8 cellular contexts compared by ENCODE assay signal in the genomic region with DNA sequence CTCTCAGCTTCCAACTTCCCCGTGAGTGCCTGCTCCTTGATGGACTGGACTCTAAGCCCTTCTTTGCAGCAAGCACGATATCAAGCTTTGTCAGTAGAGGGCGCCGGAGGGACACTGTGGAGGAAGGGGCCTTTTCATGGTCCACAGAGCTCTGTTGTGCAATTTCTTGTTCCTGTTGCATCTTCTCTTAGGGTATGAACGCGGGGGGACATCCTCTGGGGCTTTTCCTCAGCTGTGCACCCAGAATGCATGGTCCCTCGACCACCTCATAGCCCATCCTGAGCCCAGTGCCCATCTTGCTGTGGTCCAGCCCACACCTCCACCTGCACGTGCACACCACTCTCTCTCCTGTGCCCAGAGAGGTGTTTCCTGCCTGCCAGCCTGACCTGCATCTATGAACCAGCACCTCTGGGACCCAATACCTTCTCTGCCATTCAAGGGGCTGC.
DNase-seq lines count a peak whose midpoint lies in the region; ATAC-seq and TF ChIP-seq lines count a peak whose summit lies in the region.

No MANE protein-coding gene starts in this region.

- no peaks in the 10 kb centered on the region for H3K27me3 ChIP-seq in CD4-positive, alpha-beta memory T cell (ENCODE audit: insufficient read depth, low read length)

- H3K27ac Mint-ChIP-seq in CD4-positive, alpha-beta memory T cell: no peak overlapping the region

- CTCF ChIA-PET in CD4-positive, alpha-beta memory T cell (lab: Charles Lee; ENCODE audit: partially characterized antibody): interaction anchor here (1.0 to 1.1 kb wide), 2 partner anchors 10 to 587 kb away, joined by 4 read pairs; no protein-coding TSS in a partner anchor

- DNase-seq in CD4-positive, alpha-beta memory T cell: peak in 3 of 5 donors; percentile 10 to 27 (median 26)
- peak; percentile 76 for DNase-seq in HT1080 (ENCODE audit: low read depth)
- peak; percentile 50 for DNase-seq in NCI-H774 (lab: John Stamatoyannopoulos, UW)
- DNase-seq in activated CD8-positive, alpha-beta memory T cell treated with anti-CD3 and anti-CD28 coated beads for 48 hours (ENCODE audit: low read depth in 2 of 3, low spot score in 2 of 3): peak; percentile 20 to 73 (median 48)
- peak; percentile 55 for DNase-seq in epithelial cell of proximal tubule (ENCODE audit: low read depth)
- peak; percentile 84 for DNase-seq in midbrain (lab: John Stamatoyannopoulos, UW)
- peak; percentile 17 for DNase-seq in stimulated activated naive CD4-positive, alpha-beta T cell treated with Interleukin-2 at 50 U/mL for 16 hours (lab: John Stamatoyannopoulos, UW)

- H3K4me3 Mint-ChIP-seq in CD4-positive, alpha-beta memory T cell: no peak overlapping the region

- peak; percentile 98 for TF ChIP-seq CTCF in epithelial cell of proximal tubule (conservative IDR thresholded peaks at IDR 0.05; ENCODE audit: low read depth, low read length)

- H3K36me3 ChIP-seq in CD4-positive, alpha-beta memory T cell (ENCODE audit: insufficient read depth, low read length): no peaks in the 10 kb centered on the region

- H3K27me3 Mint-ChIP-seq in CD4-positive, alpha-beta memory T cell: peaks cover 0 to 10% of the 10 kb centered on the region in 2 donors

- H3K36me3 Mint-ChIP-seq in CD4-positive, alpha-beta memory T cell: no peaks in the 10 kb centered on the region

- peaks cover 0 to 20% (median 6%) of the 10 kb centered on the region in 8 donors for H3K9me3 Mint-ChIP-seq in CD4-positive, alpha-beta memory T cell

- H3K27ac ChIP-seq in CD4-positive, alpha-beta memory T cell (ENCODE audit: low read depth, low read length): no peak overlapping the region

- no peaks in the 10 kb centered on the region for H3K4me1 Mint-ChIP-seq in CD4-positive, alpha-beta memory T cell

- H3K9me3 ChIP-seq in CD4-positive, alpha-beta memory T cell (ENCODE audit: control insufficient read depth in 1 of 2, low read length in 2 of 2): no peaks in the 10 kb centered on the region

- no peak for ATAC-seq in HG03025 (IDR thresholded peaks at IDR 0.05; ENCODE audit: low FRiP score, unreplicated experiment)

- no peak overlapping the region for H3K4me3 ChIP-seq in CD4-positive, alpha-beta memory T cell (ENCODE audit: low read length in 2 of 2)
- H3K4me3 ChIP-seq in epithelial cell of proximal tubule (ENCODE audit: low read depth, low read length): no peak overlapping the region

- POLR2A ChIA-PET in CD4-positive, alpha-beta memory T cell (lab: Charles Lee; ENCODE audit: partially characterized antibody): no interaction called here

- H3K4me1 ChIP-seq in CD4-positive, alpha-beta memory T cell (ENCODE audit: insufficient read depth, low read length): no peaks in the 10 kb centered on the region

- intact Hi-C loops in CD4-positive, alpha-beta memory T cell (cut with micrococcal nuclease): loop anchor here (5.0 kb wide), 1 partner anchor 589 kb away; no protein-coding TSS in a partner anchor

Comparison
In these comparisons a context has a peak if more than half of its experiments do, and no peak if none do; other contexts are left out.
1. DNase-seq: peak in every context shown above with its lines; median percentile 84 in midbrain; 76 in HT1080; 55 in epithelial cell of proximal tubule; 50 in NCI-H774; 48 in activated CD8-positive, alpha-beta memory T cell treated with anti-CD3 and anti-CD28 coated beads for 48 hours; 26 in CD4-positive, alpha-beta memory T cell; 17 in stimulated activated naive CD4-positive, alpha-beta T cell treated with Interleukin-2 at 50 U/mL for 16 hours.